10 cellular contexts compared by ENCODE assay signal in genomic region chr1:59146056-59146455, GRCh38.
DNase-seq lines count a peak whose midpoint lies in the region; ATAC-seq, FAIRE-seq and TF ChIP-seq lines count a peak whose summit lies in the region.
"Had no signal": no experiment of that assay in that cellular context is flagged by ENCODE, and none has a peak within 500 bp of the region (broad histone marks: within the 10 kb centered on the region; RNA-seq: fewer than 3 reads in every experiment).

No MANE protein-coding gene starts in this region.

- peaks cover 51% of the 10 kb centered on the region for H3K4me1 Mint-ChIP-seq in activated CD4-positive, alpha-beta T cell treated with anti-CD3 and anti-CD28 coated beads, Interleukin-2, amount 10 ng/mL, durations not matched to agents 24 days and 14 days
- peaks cover 21% of the 10 kb centered on the region for H3K4me1 Mint-ChIP-seq in endothelial cell (ENCODE audit: unreplicated experiment)

- no peak overlapping the region for H3K4me3 ChIP-seq in skeletal muscle satellite cell (ENCODE audit: low read length)

- no peak for ATAC-seq in HG02759 (IDR thresholded peaks at IDR 0.05; ENCODE audit: unreplicated experiment)

- no peaks in the 10 kb centered on the region for H3K27me3 Mint-ChIP-seq in activated CD4-positive, alpha-beta T cell treated with anti-CD3 and anti-CD28 coated beads, Interleukin-2, amount 10 ng/mL, durations not matched to agents 24 days and 14 days
- peaks cover 7% of the 10 kb centered on the region for H3K27me3 Mint-ChIP-seq in endothelial cell (ENCODE audit: unreplicated experiment)

- H3K27ac Mint-ChIP-seq in activated CD4-positive, alpha-beta T cell treated with anti-CD3 and anti-CD28 coated beads, Interleukin-2, amount 10 ng/mL, durations not matched to agents 24 days and 14 days: peak overlapping the region; percentile 96
- H3K27ac Mint-ChIP-seq in endothelial cell (ENCODE audit: unreplicated experiment): no peak overlapping the region

- DNase-seq in activated CD4-positive, alpha-beta T cell treated with anti-CD3 and anti-CD28 coated beads, Interleukin-2, amount 10 ng/mL, durations not matched to agents 24 days and 14 days: no peak
- no peak for DNase-seq in activated CD4-positive, alpha-beta T cell treated with anti-CD3 and anti-CD28 coated beads for 1 hour
- peak; percentile 8 for DNase-seq in RCC 7860 (ENCODE audit: low spot score)
- DNase-seq in endothelial cell (ENCODE audit: low spot score): no peak
- DNase-seq in HCEC 1CT: no peak
- DNase-seq in medulla oblongata (ENCODE audit: extremely low spot score): no peak
- DNase-seq: NCI-H1105 treated with DMSO at 0.1 percent for 48 hours had no signal

- FAIRE-seq in RCC 7860 (lab: Jason Lieb, UNC): no peak

- peaks cover 5% of the 10 kb centered on the region for H3K9me3 Mint-ChIP-seq in activated CD4-positive, alpha-beta T cell treated with anti-CD3 and anti-CD28 coated beads, Interleukin-2, amount 10 ng/mL, durations not matched to agents 24 days and 14 days
- H3K9me3 Mint-ChIP-seq in endothelial cell (ENCODE audit: unreplicated experiment): no peaks in the 10 kb centered on the region

- H3K9ac ChIP-seq in skeletal muscle satellite cell (ENCODE audit: low read depth, low read length): peak overlapping the region; percentile 71

- no peak for TF ChIP-seq CTCF in endothelial cell (IDR thresholded peaks at IDR 0.05; ENCODE audit: unreplicated experiment)

- peak overlapping the region; percentile 94 for H3K4me3 Mint-ChIP-seq in activated CD4-positive, alpha-beta T cell treated with anti-CD3 and anti-CD28 coated beads, Interleukin-2, amount 10 ng/mL, durations not matched to agents 24 days and 14 days
- H3K4me3 Mint-ChIP-seq in endothelial cell (ENCODE audit: unreplicated experiment): peak overlapping the region; percentile 89

- H3K27me3 ChIP-seq in skeletal muscle satellite cell (ENCODE audit: control insufficient read depth, insufficient read depth, low read length): no peaks in the 10 kb centered on the region
- H3K27me3 ChIP-seq: right atrium auricular region had no signal

- intact Hi-C loops in activated CD4-positive, alpha-beta T cell treated with anti-CD3 and anti-CD28 coated beads, Interleukin-2, amount 10 ng/mL, durations not matched to agents 24 days and 14 days (cut with micrococcal nuclease): loop anchor here (5.0 to 10.0 kb wide), 4 partner anchors 139 to 289 kb away; partner anchors contain the start of gene FGGY

- H3K4me1 ChIP-seq in skeletal muscle satellite cell (ENCODE audit: control insufficient read depth, insufficient read depth, low read length): peaks cover 54% of the 10 kb centered on the region

- peak overlapping the region; percentile 86 for H3K4me2 ChIP-seq in skeletal muscle satellite cell (ENCODE audit: low read length)

- no peaks in the 10 kb centered on the region for H3K9me3 ChIP-seq in skeletal muscle satellite cell (replicated peaks; ENCODE audit: low read length)
- H3K9me3 ChIP-seq: right atrium auricular region had no signal

- no peaks in the 10 kb centered on the region for H3K36me3 Mint-ChIP-seq in activated CD4-positive, alpha-beta T cell treated with anti-CD3 and anti-CD28 coated beads, Interleukin-2, amount 10 ng/mL, durations not matched to agents 24 days and 14 days (ENCODE audit: low read depth)
- no peaks in the 10 kb centered on the region for H3K36me3 Mint-ChIP-seq in endothelial cell (ENCODE audit: low read depth, unreplicated experiment)

- H3K36me3 ChIP-seq in skeletal muscle satellite cell (ENCODE audit: insufficient read depth, low read length): no peaks in the 10 kb centered on the region
- H3K36me3 ChIP-seq: right atrium auricular region had no signal
